In genomic region chr7:90977056-90977455, GRCh38 we compare ENCODE assay signal across 23 cellular contexts.
"Had no signal": no experiment of that assay in that cellular context is flagged by ENCODE, and none has a peak within 500 bp of the region (broad histone marks: within the 10 kb centered on the region; RNA-seq: fewer than 3 reads in every experiment).

No MANE protein-coding gene starts in this region.

- H3K4me3 ChIP-seq: colonic mucosa, coronary artery, dorsolateral prefrontal cortex, esophagus muscularis mucosa, esophagus squamous epithelium, gastrocnemius medialis, gastroesophageal sphincter, heart left ventricle, heart right ventricle had no signal

- DNase-seq: colonic mucosa; cortex of kidney; dermis blood vessel endothelial cell; dorsolateral prefrontal cortex; effector CD4-positive, alpha-beta T cell; effector CD8-positive, alpha-beta T cell; effector memory CD4-positive, alpha-beta T cell; effector memory CD8-positive, alpha-beta T cell; endodermal cell; erythroblast; esophagus squamous epithelium; foreskin fibroblast; foreskin keratinocyte; foreskin melanocyte; gastrocnemius medialis; glutamatergic neuron; heart left ventricle; heart right ventricle had no signal

- ATAC-seq: effector memory CD8-positive, alpha-beta T cell; esophagus mucosa; foreskin keratinocyte; gastrocnemius medialis; gastroesophageal sphincter; heart left ventricle; heart right ventricle had no signal

- H3K27ac ChIP-seq: colonic mucosa, coronary artery, dorsolateral prefrontal cortex, epithelial cell of prostate, esophagus muscularis mucosa, esophagus squamous epithelium, foreskin keratinocyte, gastrocnemius medialis, gastroesophageal sphincter, heart left ventricle, heart right ventricle had no signal

- H3K9me3 ChIP-seq: colonic mucosa, esophagus muscularis mucosa, gastrocnemius medialis had no signal

- H3K4me1 ChIP-seq: colonic mucosa, esophagus muscularis mucosa, esophagus squamous epithelium, foreskin keratinocyte, gastrocnemius medialis, gastroesophageal sphincter, heart left ventricle, heart right ventricle had no signal

- H3K36me3 ChIP-seq: colonic mucosa, esophagus muscularis mucosa, esophagus squamous epithelium, gastrocnemius medialis, gastroesophageal sphincter, heart left ventricle, heart right ventricle had no signal

- H3K27me3 ChIP-seq: colonic mucosa, dorsolateral prefrontal cortex, esophagus muscularis mucosa, esophagus squamous epithelium, foreskin keratinocyte, gastrocnemius medialis, gastroesophageal sphincter, heart left ventricle, heart right ventricle had no signal
